8 cellular contexts compared by ENCODE assay signal in genomic region chr15:75516513-75516912, GRCh38.
DNase-seq lines count a peak whose midpoint lies in the region; FAIRE-seq and TF ChIP-seq lines count a peak whose summit lies in the region.
"Not testable (repeated sequence)": the region's sequence is repeated elsewhere in the genome, so short reads cannot be mapped to it uniquely, and the experiment has no call there.

No MANE protein-coding gene starts in this region.

- H3K9me3 ChIP-seq in transverse colon: not testable (repeated sequence)

- intact Hi-C loops in transverse colon (cut with DNase I; ENCODE audit: low total_unique reads): not testable (repeated sequence)

- DNase-seq in DMS53 (lab: John Stamatoyannopoulos, UW) (peak; percentile 66), HPDE6-E6E7 (ENCODE audit: extremely low spot score) (peak; percentile 25), RCC 7860 (ENCODE audit: low spot score) (peak; percentile 63), amniotic epithelial cell (ENCODE audit: low read depth) (peak; percentile 80), dermis blood vessel endothelial cell (peak; percentile 81), glomerular endothelial cell (ENCODE audit: extremely low read depth, low read depth, low spot score) (peak; percentile 33), myocyte (ENCODE audit: low read depth) (peak; percentile 63), transverse colon (peak; percentile 60)

- not testable (repeated sequence) for FAIRE-seq in RCC 7860 (lab: Jason Lieb, UNC)

- H3K4me3 ChIP-seq in transverse colon: not testable (repeated sequence)

- in situ Hi-C loops in transverse colon (cut with MboI; ENCODE audit: low pct_ligation_motif_present in 1 of 4, low pct_unique_long_range_greater_than_20kb in 1 of 4, low sequenced_read_pairs in 3 of 4): not testable (repeated sequence)

- peaks cover 0 to 27% (median 13%) of the 10 kb centered on the region in 4 donors for H3K36me3 ChIP-seq in transverse colon

- TF ChIP-seq EP300 in transverse colon (IDR thresholded peaks at IDR 0.05; ENCODE audit: low read depth): not testable (repeated sequence)

- 49 to 56% methylated on average over 4 to 12 of the region's 12 CpGs for WGBS in transverse colon (ENCODE audit: low coverage in 1 of 2), 2 donors

- TF ChIP-seq POLR2A in transverse colon (IDR thresholded peaks at IDR 0.05): not testable (repeated sequence)

- H3K27ac ChIP-seq in transverse colon: peak overlapping the region; percentile 29 to 40 (median 32)

- not testable (repeated sequence) for H3K27me3 ChIP-seq in transverse colon

- H3K4me1 ChIP-seq in transverse colon: not testable (repeated sequence)

- TF ChIP-seq CTCF in transverse colon (IDR thresholded peaks at IDR 0.05): not testable (repeated sequence)

Comparison
In these comparisons a context has a peak if more than half of its experiments do, and no peak if none do; other contexts are left out.
1. DNase-seq: peak in every context shown above with its lines; median percentile 81 in dermis blood vessel endothelial cell; 80 in amniotic epithelial cell; 66 in DMS53; 63 in RCC 7860; 63 in myocyte; 60 in transverse colon; 33 in glomerular endothelial cell; 25 in HPDE6-E6E7.